Comparison of ENCODE assay signal across 8 cellular contexts in the genomic region with DNA sequence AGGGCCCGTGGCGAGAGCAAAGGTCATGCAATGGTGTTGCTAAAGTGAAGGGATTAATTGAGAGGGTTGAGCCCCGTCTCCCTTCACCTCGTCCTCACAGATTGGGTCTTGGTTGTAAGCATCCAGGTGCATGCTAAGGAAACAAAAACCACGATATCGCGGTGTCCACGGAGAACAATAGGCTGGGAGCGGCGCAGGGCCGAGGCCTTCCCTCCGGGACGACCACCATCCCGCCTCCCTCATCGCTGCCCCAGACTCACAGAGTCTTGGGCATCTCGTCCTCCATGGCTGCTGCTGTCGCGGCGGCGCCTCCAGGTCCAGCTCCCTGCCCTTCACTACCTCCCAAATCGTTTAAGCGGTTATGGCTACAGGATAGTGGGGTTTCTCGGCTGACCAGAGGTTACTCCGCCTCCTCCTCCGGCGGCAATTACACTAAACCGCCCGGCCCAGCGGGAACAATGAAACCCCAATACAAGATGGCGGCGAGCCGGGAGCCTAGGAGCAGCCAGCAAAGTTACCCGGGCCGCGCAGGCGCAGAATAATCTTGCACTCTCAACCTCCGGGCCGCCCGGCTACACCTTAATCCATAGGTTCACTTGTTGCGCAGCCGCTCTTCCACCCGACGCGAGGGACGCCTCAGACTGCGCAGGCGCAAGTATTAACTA.
A peak's percentile ranks its signal among the peaks of the same experiment; 100 is the strongest.
DNase-seq lines count a peak whose midpoint lies in the region; ATAC-seq lines count a peak whose summit lies in the region.

A gene with protein sequence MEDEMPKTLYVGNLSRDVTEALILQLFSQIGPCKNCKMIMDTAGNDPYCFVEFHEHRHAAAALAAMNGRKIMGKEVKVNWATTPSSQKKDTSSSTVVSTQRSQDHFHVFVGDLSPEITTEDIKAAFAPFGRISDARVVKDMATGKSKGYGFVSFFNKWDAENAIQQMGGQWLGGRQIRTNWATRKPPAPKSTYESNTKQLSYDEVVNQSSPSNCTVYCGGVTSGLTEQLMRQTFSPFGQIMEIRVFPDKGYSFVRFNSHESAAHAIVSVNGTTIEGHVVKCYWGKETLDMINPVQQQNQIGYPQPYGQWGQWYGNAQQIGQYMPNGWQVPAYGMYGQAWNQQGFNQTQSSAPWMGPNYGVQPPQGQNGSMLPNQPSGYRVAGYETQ (minus strand): TSS at position 484 of the 665 bp plus-strand sequence. CDS start 198 bp downstream, at position 286.

- DNase-seq in AG08396 (ENCODE audit: low spot score) (peak; percentile 97), NCI-H345 treated with DMSO at 0.1 percent for 48 hours (lab: John Stamatoyannopoulos, UW; ENCODE audit: unreplicated experiment) (peak; percentile 98), islet precursor cell (peak; percentile 99)
- peak; percentile 93 to 97 (median 96) for DNase-seq in activated CD4-positive, CD25-positive, alpha-beta regulatory T cell (lab: John Stamatoyannopoulos, UW)
- DNase-seq in central memory CD4-positive, alpha-beta T cell = peak; percentile 97
- DNase-seq in stimulated activated CD4-positive, alpha-beta T cell treated with anti-CD3 and anti-CD28 coated beads, Interleukin-12 subunit alpha, Interleukin-12 subunit beta, amount 100 ng/mL, for 48 hours (ENCODE audit: low read depth in 2 of 3, low spot score in 1 of 3) = peak; percentile 95 to 98 (median 98)

- ATAC-seq in GM19023 (IDR thresholded peaks at IDR 0.05; ENCODE audit: unreplicated experiment) = peak; percentile 96
- peak; percentile 95 for ATAC-seq in HG03280 (IDR thresholded peaks at IDR 0.05; ENCODE audit: unreplicated experiment)

Comparison
In these comparisons a context has a peak if more than half of its experiments do, and no peak if none do; other contexts are left out.
1. Peak in every context shown above with its lines: DNase-seq and ATAC-seq.